ENCODE assay signal across 29 cellular contexts in the genomic region with DNA sequence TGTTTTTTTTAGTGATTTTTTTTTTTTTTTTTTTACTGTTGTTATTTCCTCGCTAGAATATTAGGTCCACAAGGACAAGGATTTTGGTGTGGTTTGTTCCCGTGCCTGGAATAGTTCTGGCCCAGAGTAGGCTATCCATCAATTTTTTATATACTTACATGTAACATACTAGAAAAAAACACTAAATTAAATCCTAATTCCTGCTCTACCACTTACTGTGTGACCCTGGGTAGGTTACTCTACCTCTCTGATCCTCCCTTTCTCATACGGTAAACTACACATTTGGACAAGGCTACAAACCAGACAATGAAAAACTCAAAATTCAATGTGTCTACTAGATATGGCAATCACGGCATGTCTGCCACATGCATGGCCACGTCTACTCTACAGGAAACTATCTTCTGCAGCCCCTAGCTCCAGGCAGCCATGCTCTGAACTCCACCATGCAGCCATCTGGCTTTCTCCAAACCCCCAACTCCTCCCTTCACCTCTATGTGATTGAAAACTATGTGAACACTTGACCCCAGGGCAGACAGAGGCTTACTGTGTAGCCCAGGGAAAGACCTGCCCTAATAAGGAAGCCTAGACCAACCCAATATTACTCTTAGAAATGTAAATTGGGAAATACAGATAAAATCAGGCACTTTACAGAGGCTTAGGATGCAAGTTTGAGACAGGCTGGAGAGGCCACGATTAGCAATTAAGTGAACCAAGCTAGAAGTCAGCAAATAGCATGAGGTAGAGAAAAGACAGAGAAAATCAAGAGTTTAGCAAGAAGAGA.
DNase-seq lines count a peak whose midpoint lies in the region; ATAC-seq and TF ChIP-seq lines count a peak whose summit lies in the region.
"Had no signal": no experiment of that assay in that cellular context is flagged by ENCODE, and none has a peak within 500 bp of the region (broad histone marks: within the 10 kb centered on the region; RNA-seq: fewer than 3 reads in every experiment).

No MANE protein-coding gene starts in this region.

- TF ChIP-seq CTCF in GM23338 (conservative IDR thresholded peaks at IDR 0.05; ENCODE audit: low read depth in 2 of 2) (no peak), left lung (IDR thresholded peaks at IDR 0.05) (no peak), tibial nerve (IDR thresholded peaks at IDR 0.05) (no peak)

- no peak for TF ChIP-seq POLR2A in tibial nerve (IDR thresholded peaks at IDR 0.05)

- no peaks in the 10 kb centered on the region for H3K36me3 Mint-ChIP-seq in GM23338 (ENCODE audit: low read depth)
- H3K36me3 Mint-ChIP-seq: activated CD4-positive, alpha-beta memory T cell treated with anti-CD3 and anti-CD28 coated beads for 36 hours had no signal

- no peaks in the 10 kb centered on the region for H3F3A ChIP-seq in GM23338 (replicated peaks; ENCODE audit: low read depth)

- peaks cover 3% of the 10 kb centered on the region; the same call in 1 of the 2 replicates for H3K36me3 ChIP-seq in ACC112 (ENCODE audit: insufficient read depth, low read length)
- H3K36me3 ChIP-seq in GM23338 (ENCODE audit: insufficient read depth): no peaks in the 10 kb centered on the region
- H3K36me3 ChIP-seq in left lung: no peaks in the 10 kb centered on the region
- no peaks in the 10 kb centered on the region for H3K36me3 ChIP-seq in tibial nerve
- H3K36me3 ChIP-seq: BLaER1 treated with 17β-estradiol and CSF1 and Interleukin-3, amounts not matched to agents 10 nM and 100 nM; esophagus muscularis mucosa; heart right ventricle; neutrophil; thyroid gland had no signal

- DNase-seq in GM23338 (ENCODE audit: low spot score): no peak
- DNase-seq in amniotic epithelial cell (ENCODE audit: low read depth): peak; percentile 77
- DNase-seq in left lung: no peak
- no peak for DNase-seq in tibial nerve (ENCODE audit: low spot score in 2 of 2)
- no peak for DNase-seq in DMS79 treated with DMSO at 0.1 percent for 48 hours (lab: John Stamatoyannopoulos, UW)
- DNase-seq in anterior cingulate cortex (lab: John Stamatoyannopoulos, UW): no peak
- no peak for DNase-seq in NCI-H82 (lab: John Stamatoyannopoulos, UW)
- DNase-seq: activated CD4-positive, alpha-beta memory T cell treated with anti-CD3 and anti-CD28 coated beads for 36 hours; activated CD8-positive, alpha-beta memory T cell treated with anti-CD3 and anti-CD28 coated beads, Interleukin-2, amount 50 U/mL, for 4 hours; activated naive CD4-positive, alpha-beta T cell treated with anti-CD3 and anti-CD28 coated beads, Interleukin-2, amount 50 U/mL, for 16 hours; amygdala; cortex of kidney; DMS79; foreskin melanocyte; heart right ventricle; left colon; NCI-H1105 treated with DMSO at 0.1 percent for 48 hours; NCI-H2029; NCI-H2227 treated with DMSO at 0.1 percent for 48 hours; NCI-H69; RPMI8226; thyroid gland had no signal

- ATAC-seq in GM23338: no peak
- ATAC-seq in left lung: peak; percentile 12
- ATAC-seq: activated CD4-positive, CD25-positive, alpha-beta regulatory T cell treated with anti-CD3 and anti-CD28 coated beads, Interleukin-2, amount 50 U/mL, for 24 hours; heart right ventricle; left colon had no signal

- H3K27me3 ChIP-seq in ACC112 (ENCODE audit: insufficient read depth, low read length): no peaks in the 10 kb centered on the region
- H3K27me3 ChIP-seq in GM23338 (ENCODE audit: insufficient read depth): no peaks in the 10 kb centered on the region
- no peaks in the 10 kb centered on the region for H3K27me3 ChIP-seq in left lung
- no peaks in the 10 kb centered on the region for H3K27me3 ChIP-seq in tibial nerve
- H3K27me3 ChIP-seq: BLaER1 treated with 17β-estradiol and CSF1 and Interleukin-3, amounts not matched to agents 10 nM and 100 nM; esophagus muscularis mucosa; heart right ventricle; neutrophil; thyroid gland had no signal

- no peaks in the 10 kb centered on the region for H3K9me2 ChIP-seq in GM23338 (ENCODE audit: insufficient read depth)

- peak overlapping the region; percentile 92 for H3K27ac ChIP-seq in ACC112 (ENCODE audit: low read depth, low read length)
- no peak overlapping the region for H3K27ac ChIP-seq in GM23338 (ENCODE audit: low read depth)
- no peak overlapping the region for H3K27ac ChIP-seq in left lung
- peak overlapping the region in 1 of 4 donors; percentile 7 for H3K27ac ChIP-seq in tibial nerve
- H3K27ac ChIP-seq: esophagus muscularis mucosa, heart right ventricle, neutrophil, SK-N-MC, thyroid gland had no signal

- H3K4me3 ChIP-seq in ACC112 (ENCODE audit: low read depth, low read length) (no peak overlapping the region), GM23338 (no peak overlapping the region), left lung (no peak overlapping the region), tibial nerve (no peak overlapping the region)
- H3K4me3 ChIP-seq: BLaER1 treated with 17β-estradiol and CSF1 and Interleukin-3, amounts not matched to agents 10 nM and 100 nM; esophagus muscularis mucosa; heart right ventricle; SK-N-MC; thyroid gland had no signal

- no peak for TF ChIP-seq EP300 in tibial nerve (IDR thresholded peaks at IDR 0.05)

- peaks cover 0 to 4% of the 10 kb centered on the region in 2 donors for H3K9me3 ChIP-seq in left lung
- H3K9me3 ChIP-seq in tibial nerve: peaks cover 0 to 7% (median 0%) of the 10 kb centered on the region in 4 donors
- H3K9me3 ChIP-seq: BLaER1 treated with 17β-estradiol and CSF1 and Interleukin-3, amounts not matched to agents 10 nM and 100 nM; neutrophil; thyroid gland had no signal

- H3K4me2 ChIP-seq in GM23338: no peak overlapping the region

- no peaks in the 10 kb centered on the region for H4K20me1 ChIP-seq in GM23338 (replicated peaks; ENCODE audit: insufficient read depth)
- H4K20me1 ChIP-seq: BLaER1 treated with 17β-estradiol and CSF1 and Interleukin-3, amounts not matched to agents 10 nM and 100 nM had no signal

- H3K9me3 Mint-ChIP-seq in GM23338: 0 out of 3 replicates have a peak, but pooled peaks cover 3% of the 10 kb centered on the region
- H3K9me3 Mint-ChIP-seq: activated CD4-positive, alpha-beta memory T cell treated with anti-CD3 and anti-CD28 coated beads for 36 hours; stimulated activated naive CD8-positive, alpha-beta T cell treated with anti-CD3 and anti-CD28 coated beads, Interleukin-15, Interleukin-2, amounts not matched to agents 100 ng/mL and 50 ng/mL, for 24 hours had no signal

- no peak overlapping the region for H3K27ac Mint-ChIP-seq in GM23338
- H3K27ac Mint-ChIP-seq: activated CD4-positive, alpha-beta memory T cell treated with anti-CD3 and anti-CD28 coated beads for 36 hours; stimulated activated naive CD8-positive, alpha-beta T cell treated with anti-CD3 and anti-CD28 coated beads, Interleukin-15, Interleukin-2, amounts not matched to agents 100 ng/mL and 50 ng/mL, for 24 hours had no signal

- 85 to 86% methylated on average over 6 of the region's 6 CpGs for WGBS in tibial nerve, 2 donors

- H3K4me1 ChIP-seq in ACC112 (ENCODE audit: control insufficient read depth, insufficient read depth, low read length, unreplicated experiment) (peaks cover 50% of the 10 kb centered on the region), GM23338 (ENCODE audit: insufficient read depth) (no peaks in the 10 kb centered on the region), left lung (peaks cover 17 to 39% of the 10 kb centered on the region in 2 donors), tibial nerve (peaks cover 0 to 20% (median 11%) of the 10 kb centered on the region in 4 donors)

- H3K4me3 Mint-ChIP-seq in GM23338: no peak overlapping the region
- H3K4me3 Mint-ChIP-seq: activated CD4-positive, alpha-beta memory T cell treated with anti-CD3 and anti-CD28 coated beads for 36 hours; stimulated activated naive CD8-positive, alpha-beta T cell treated with anti-CD3 and anti-CD28 coated beads, Interleukin-15, Interleukin-2, amounts not matched to agents 100 ng/mL and 50 ng/mL, for 24 hours had no signal

- H3K79me2 ChIP-seq in ACC112 (ENCODE audit: control insufficient read depth, insufficient read depth, low read length, unreplicated experiment) (no peaks in the 10 kb centered on the region), GM23338 (replicated peaks; ENCODE audit: insufficient read depth) (no peaks in the 10 kb centered on the region)

- H3K4me1 Mint-ChIP-seq in GM23338: no peaks in the 10 kb centered on the region

- H3K27me3 Mint-ChIP-seq in GM23338 (ENCODE audit: insufficient read depth, low read depth, poor library complexity): peaks cover 5% of the 10 kb centered on the region
- H3K27me3 Mint-ChIP-seq: activated CD4-positive, alpha-beta memory T cell treated with anti-CD3 and anti-CD28 coated beads for 36 hours had no signal

- H2AFZ ChIP-seq in ACC112 (ENCODE audit: low read length, unreplicated experiment): peak overlapping the region; percentile 51
- H2AFZ ChIP-seq in GM23338: 0 out of 2 replicates have a peak overlapping the region, but pooled peaks have one; percentile 8

- intact Hi-C loops in left lung (cut with DNase I): no loop called here
